Comparison of ENCODE assay signal across 8 cellular contexts in the genomic region with DNA sequence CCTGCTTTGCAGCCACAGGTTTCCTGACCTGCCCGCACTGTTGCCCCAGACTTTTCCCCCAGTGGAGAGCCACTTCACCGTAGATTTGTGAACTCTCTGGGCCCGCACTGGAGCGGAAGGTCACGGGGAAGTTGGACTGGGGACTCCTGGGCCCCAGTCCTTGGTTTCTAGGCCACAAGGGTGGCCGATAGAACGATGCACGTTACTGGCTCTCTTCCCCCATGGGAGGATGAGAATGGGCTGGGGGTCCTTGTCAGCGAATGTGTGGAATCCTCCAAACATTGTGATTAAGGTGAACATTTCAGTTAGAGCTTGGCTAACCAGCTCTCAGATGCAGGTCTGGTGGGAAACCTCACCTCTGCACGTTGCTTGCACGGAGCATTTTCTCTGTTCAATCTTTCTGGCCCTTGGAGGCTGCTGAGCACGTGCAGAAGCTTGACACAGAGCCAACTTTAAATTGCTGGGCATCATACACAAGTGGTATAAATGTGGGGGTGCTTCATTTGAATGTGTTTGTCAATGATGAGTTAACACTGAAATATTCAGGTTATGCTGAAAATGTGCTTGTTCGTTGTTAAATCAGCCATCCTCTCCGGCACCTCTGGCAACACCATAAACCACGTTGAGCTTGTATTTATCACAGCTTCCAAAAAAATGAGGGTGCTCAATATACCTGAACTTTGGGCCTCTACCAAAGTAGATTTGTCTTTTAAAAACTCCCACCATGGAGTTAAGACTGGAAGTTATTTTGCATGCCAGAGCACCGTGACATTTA.
DNase-seq lines count a peak whose midpoint lies in the region; TF ChIP-seq lines count a peak whose summit lies in the region.

No MANE protein-coding gene starts in this region.

- peaks cover 13% of the 10 kb centered on the region for H3K36me3 ChIP-seq in neuron (ENCODE audit: insufficient read depth, low read length)

- TF ChIP-seq CTCF in HFF-Myc (IDR thresholded peaks at IDR 0.05; ENCODE audit: low read depth, low read length, missing control alignments), result no peak

- H3K9me3 ChIP-seq in neuron (ENCODE audit: low read length), result peaks cover 2% of the 10 kb centered on the region

- peaks cover 21% of the 10 kb centered on the region for H3K4me1 ChIP-seq in neuron (ENCODE audit: insufficient read depth, low read length)

- H2AFZ ChIP-seq in neuron (ENCODE audit: low read depth, low read length), result peak overlapping the region; percentile 93

- peak in 2 of 3 experiments; percentile 4 to 49 for DNase-seq in activated CD8-positive, alpha-beta memory T cell treated with anti-CD3 and anti-CD28 coated beads for 48 hours (ENCODE audit: low read depth in 2 of 3, low spot score in 2 of 3)
- DNase-seq in activated CD8-positive, alpha-beta memory T cell treated with anti-CD3 and anti-CD28 coated beads for 24 hours, result no peak
- DNase-seq in HFF-Myc (ENCODE audit: extremely low read depth, low read depth) (peak; percentile 75), NCI-H1092 (lab: John Stamatoyannopoulos, UW) (peak; percentile 29), fibroblast of the conjunctiva (ENCODE audit: low read depth) (peak; percentile 70), activated gamma-delta T cell (lab: John Stamatoyannopoulos, UW) (no peak)
- DNase-seq in activated CD4-positive, alpha-beta T cell treated with anti-CD3 and anti-CD28 coated beads, Interleukin-2, amount 50 U/mL, for 48 hours, result peak; percentile 13 to 35

- no peaks in the 10 kb centered on the region for H3K27me3 ChIP-seq in neuron (ENCODE audit: insufficient read depth, low read length)

- H3K4me3 ChIP-seq in HFF-Myc (replicated peaks; ENCODE audit: low read depth, low read length) (peak overlapping the region; percentile 53), neuron (ENCODE audit: low read length) (peak overlapping the region; percentile 98)

Comparison
In these comparisons a context has a peak if more than half of its experiments do, and no peak if none do; other contexts are left out.
1. DNase-seq: peak in activated CD8-positive, alpha-beta memory T cell treated with anti-CD3 and anti-CD28 coated beads for 48 hours (2 of 3), HFF-Myc (single experiment), NCI-H1092 (single experiment), activated CD4-positive, alpha-beta T cell treated with anti-CD3 and anti-CD28 coated beads, Interleukin-2, amount 50 U/mL, for 48 hours (2 of 2) and fibroblast of the conjunctiva (single experiment); none in activated CD8-positive, alpha-beta memory T cell treated with anti-CD3 and anti-CD28 coated beads for 24 hours (single experiment) and activated gamma-delta T cell (single experiment).